ENCODE assay signal across 8 cellular contexts in the genomic region with DNA sequence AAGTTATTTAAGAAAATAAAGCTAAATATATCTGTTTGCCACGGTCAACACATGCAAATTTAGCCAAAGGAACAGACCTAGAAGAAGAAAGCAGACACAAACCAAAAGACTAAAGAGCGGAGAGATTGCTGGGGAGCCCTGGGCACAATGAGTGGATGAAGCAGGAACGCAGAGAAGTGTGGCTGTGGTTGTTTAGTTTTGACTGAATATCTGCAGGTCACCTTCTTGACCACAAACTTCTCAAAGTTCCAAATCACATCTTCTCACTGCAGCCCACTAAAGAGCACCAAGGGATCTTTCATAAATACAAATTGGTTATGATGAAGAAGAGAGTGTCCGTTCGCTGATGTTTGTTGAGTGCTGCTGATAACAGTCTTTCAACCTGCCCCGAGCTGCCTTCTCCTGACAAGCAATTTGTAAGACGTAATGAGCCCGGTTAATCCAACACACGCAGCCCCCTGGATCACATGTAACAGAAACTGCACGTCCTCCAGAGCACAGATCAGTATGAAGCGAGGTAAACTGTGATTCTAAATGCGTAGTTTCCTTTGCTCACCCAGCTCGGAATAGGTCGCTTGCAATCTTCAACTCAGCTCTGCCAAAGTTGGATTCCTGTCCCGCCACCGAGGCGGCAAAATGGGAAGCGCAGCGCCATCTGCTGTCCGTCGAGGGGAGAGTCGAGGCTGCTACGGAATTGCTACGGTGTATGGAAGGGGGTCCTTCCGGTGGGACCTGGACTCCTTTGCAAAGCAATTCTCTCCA.
DNase-seq lines count a peak whose midpoint lies in the region; TF ChIP-seq lines count a peak whose summit lies in the region.

No MANE protein-coding gene starts in this region.

- WGBS in iPS DF 6.9 (ENCODE audit: insufficient coverage, insufficient read length): no CpG with 5 or more reads among the region's 25 CpGs

- CTCF ChIA-PET in HEK293T (lab: Yijun Ruan, JAX): interaction anchor here (0.7 to 1.7 kb wide), 13 partner anchors 8 to 833 kb away, joined by 3 to 9 read pairs (median 3); no protein-coding TSS in a partner anchor

- no peaks in the 10 kb centered on the region for H4K20me1 ChIP-seq in MM.1S (ENCODE audit: insufficient read depth, low read length)

- no peaks in the 10 kb centered on the region for H3K9me2 ChIP-seq in MM.1S (replicated peaks; ENCODE audit: insufficient read depth, low read length)

- peak overlapping the region; percentile 46 for H3K4me3 ChIP-seq in MM.1S (ENCODE audit: low read length)
- H3K4me3 ChIP-seq in astrocyte of the spinal cord (ENCODE audit: low read depth, low read length): peak overlapping the region; percentile 25
- no peak overlapping the region for H3K4me3 ChIP-seq in iPS DF 6.9 (ENCODE audit: low read length)
- peak overlapping the region; percentile 61 for H3K4me3 ChIP-seq in skeletal muscle satellite cell (ENCODE audit: low read length)

- H3K27me3 ChIP-seq in MM.1S (replicated peaks; ENCODE audit: insufficient read depth, low read length): no peaks in the 10 kb centered on the region
- H3K27me3 ChIP-seq in iPS DF 6.9 (ENCODE audit: control insufficient read depth, insufficient read depth, low read length): no peaks in the 10 kb centered on the region; the same call in 1 of the 2 replicates
- H3K27me3 ChIP-seq in skeletal muscle satellite cell (ENCODE audit: control insufficient read depth, insufficient read depth, low read length): no peaks in the 10 kb centered on the region

- peak overlapping the region; percentile 74 for H2AFZ ChIP-seq in MM.1S (ENCODE audit: low read length)

- H3K9ac ChIP-seq in MM.1S (ENCODE audit: low read length) (peak overlapping the region; percentile 14; the same call in 1 of the 2 replicates), skeletal muscle satellite cell (ENCODE audit: low read depth, low read length) (peak overlapping the region; percentile 9)

- POLR2A ChIA-PET in HEK293T (lab: Yijun Ruan, JAX): no interaction called here

- in situ Hi-C loops in astrocyte of the spinal cord (cut with HindIII; ENCODE audit: low sequenced_read_pairs): no loop called here

- H3K27ac ChIP-seq in MM.1S (ENCODE audit: low read length) (no peak overlapping the region), iPS DF 6.9 (ENCODE audit: low read length) (no peak overlapping the region)

- H3K4me1 ChIP-seq in MM.1S (ENCODE audit: low read length): no peaks in the 10 kb centered on the region
- H3K4me1 ChIP-seq in iPS DF 6.9 (ENCODE audit: control insufficient read depth, insufficient read depth, low read length): no peaks in the 10 kb centered on the region
- no peaks in the 10 kb centered on the region for H3K4me1 ChIP-seq in skeletal muscle satellite cell (ENCODE audit: control insufficient read depth, insufficient read depth, low read length)

- no peaks in the 10 kb centered on the region for H3K36me3 ChIP-seq in MM.1S (replicated peaks; ENCODE audit: insufficient read depth, low read length)
- H3K36me3 ChIP-seq in iPS DF 6.9 (ENCODE audit: control insufficient read depth, insufficient read depth, low read length): no peaks in the 10 kb centered on the region
- H3K36me3 ChIP-seq in skeletal muscle satellite cell (ENCODE audit: insufficient read depth, low read length): no peaks in the 10 kb centered on the region

- H3F3A ChIP-seq in MM.1S (ENCODE audit: insufficient read depth, low read length): no peaks in the 10 kb centered on the region

- TF ChIP-seq CTCF in GM12873 (IDR thresholded peaks at IDR 0.05; ENCODE audit: insufficient read depth, low read depth, low read length, missing control alignments) (peak; percentile 97), MM.1S (IDR thresholded peaks at IDR 0.05; ENCODE audit: low read length) (peak; percentile 97), astrocyte of the spinal cord (IDR thresholded peaks at IDR 0.05; ENCODE audit: low read depth, low read length) (peak; percentile 97)

- peak overlapping the region; percentile 78 for H3K4me2 ChIP-seq in MM.1S (ENCODE audit: low read depth, low read length)
- H3K4me2 ChIP-seq in skeletal muscle satellite cell (ENCODE audit: low read length): peak overlapping the region; percentile 84

- H3K79me2 ChIP-seq in MM.1S (ENCODE audit: low read length): no peaks in the 10 kb centered on the region

- DNase-seq in HEK293T (ENCODE audit: extremely low spot score): peak; percentile 82
- DNase-seq in MM.1S: peak; percentile 68
- peak; percentile 27 for DNase-seq in T1000 (lab: John Stamatoyannopoulos, UW)
- peak; percentile 73 for DNase-seq in astrocyte of the spinal cord (ENCODE audit: low read depth, low spot score)
- peak; percentile 79 for DNase-seq in iPS DF 6.9 (ENCODE audit: low read depth, low spot score)
- no peak for DNase-seq in DMS79 treated with DMSO at 0.1 percent for 48 hours (lab: John Stamatoyannopoulos, UW)

- H3K9me3 ChIP-seq in MM.1S (replicated peaks; ENCODE audit: insufficient read depth, low read length): no peaks in the 10 kb centered on the region
- no peaks in the 10 kb centered on the region for H3K9me3 ChIP-seq in iPS DF 6.9 (ENCODE audit: control insufficient read depth, insufficient read depth, low read length)
- H3K9me3 ChIP-seq in skeletal muscle satellite cell (replicated peaks; ENCODE audit: low read length): no peaks in the 10 kb centered on the region

TF ChIP-seq in HEK293T, 16 proteins besides CTCF, POLR2A, EP300 and RAD21:
- TF ChIP-seq NFRKB (IDR thresholded peaks at IDR 0.05) (no peak), LEF1 (IDR thresholded peaks at IDR 0.05; ENCODE audit: borderline replicate concordance) (no peak), CTBP1 (IDR thresholded peaks at IDR 0.05; ENCODE audit: borderline replicate concordance) (no peak), ZNF384 (IDR thresholded peaks at IDR 0.05) (no peak), FOXM1 (IDR thresholded peaks at IDR 0.05; ENCODE audit: borderline replicate concordance) (no peak), SP1 (IDR thresholded peaks at IDR 0.05) (no peak), FOXA1 (IDR thresholded peaks at IDR 0.05) (no peak), FOXK2 (IDR thresholded peaks at IDR 0.05) (no peak), TARDBP (IDR thresholded peaks at IDR 0.05) (no peak), ARNT (IDR thresholded peaks at IDR 0.05) (no peak), ELF4 (IDR thresholded peaks at IDR 0.05) (no peak)
